ENCODE assay signal across 8 cellular contexts in genomic region chr9:122095010-122095767, GRCh38. TPM values are rescaled to one million over a fixed set of nuclear protein-coding genes. Genes with fewer than 3 reads are reported as not detected.
DNase-seq lines count a peak whose midpoint lies in the region; ATAC-seq, FAIRE-seq and TF ChIP-seq lines count a peak whose summit lies in the region.

No MANE protein-coding gene starts in this region.

- DNase-seq in ELR (ENCODE audit: low read depth): peak; percentile 75
- DNase-seq in K562 (ENCODE audit: extremely low read depth in 1 of 4, low spot score in 3 of 4): peak; percentile 38 to 81 (median 48)
- DNase-seq in kidney glomerular epithelial cell (lab: John Stamatoyannopoulos, UW): peak; percentile 32
- DNase-seq in stimulated activated CD4-positive, alpha-beta T cell treated with anti-CD3 and anti-CD28 coated beads, TNF-alpha, amount 100 ng/mL, for 48 hours (ENCODE audit: low read depth in 3 of 3): peak in 2 of 3 donors; percentile 14 to 33
- DNase-seq in GM12892 (ENCODE audit: insufficient read length): no peak

- intact Hi-C loops in K562 (cut with micrococcal nuclease): no loop called here

- FAIRE-seq in K562 (lab: Jason Lieb, UNC) (peak; percentile 85), GM12892 (lab: Jason Lieb, UNC) (no peak)

- H3K4me2 ChIP-seq in K562 (ENCODE audit: insufficient read depth, low read length): peak overlapping the region; percentile 34

- BruUV-seq in K562 (replicated peaks; lab: Mats Ljungman, UMichigan): no TSS peak

- H3K4me3 ChIP-seq in K562: no peak overlapping the region

- no peaks in the 10 kb centered on the region for H3K9me1 ChIP-seq in K562 (ENCODE audit: control insufficient read depth, insufficient read depth, low read length)

- peaks cover 19% of the 10 kb centered on the region; the same call in 2 of the 3 replicates for H3K79me2 ChIP-seq in K562 (ENCODE audit: control insufficient read depth, insufficient read depth, low read length)

- peaks cover 7 to 14% of the 10 kb centered on the region in 2 experiments; a peak in 4 of 5 replicates for H3K4me1 ChIP-seq in K562 (replicated peaks in 1 of 2; ENCODE audit: control insufficient read depth in 2 of 2, insufficient read depth in 2 of 2, low read length in 2 of 2)

- H3K4me3 Mint-ChIP-seq in T-helper 1 cell treated with Interleukin-12 subunit alpha and Interleukin-12 subunit beta and Interleukin-4 antibody, amounts not matched to agents 30 μg/mL and 1 μg/mL, for 36 hours: peak overlapping the region; percentile 15

- no peaks in the 10 kb centered on the region for H3K9me3 Mint-ChIP-seq in T-helper 1 cell treated with Interleukin-12 subunit alpha and Interleukin-12 subunit beta and Interleukin-4 antibody, amounts not matched to agents 30 μg/mL and 1 μg/mL, for 36 hours

- POLR2A ChIA-PET in K562 (lab: Yijun Ruan, JAX): interaction anchor here (0.7 kb wide), 1 partner anchor 334 kb away, joined by 3 read pairs; no protein-coding TSS in a partner anchor

- TF ChIP-seq RAD21 in K562 (CRISPR knock-in tag; conservative IDR thresholded peaks at IDR 0.05 in 1 of 2, IDR thresholded peaks at IDR 0.05 in 1 of 2): peak; percentile 19 to 47; a peak in 3 of 4 replicates

- TF ChIP-seq EP300 in K562 (IDR thresholded peaks at IDR 0.05; ENCODE audit: low read length): no peak

- no peaks in the 10 kb centered on the region for H3K36me3 Mint-ChIP-seq in T-helper 1 cell treated with Interleukin-12 subunit alpha and Interleukin-12 subunit beta and Interleukin-4 antibody, amounts not matched to agents 30 μg/mL and 1 μg/mL, for 36 hours (ENCODE audit: low read depth)

- no peak overlapping the region for H3K9ac ChIP-seq in K562 (ENCODE audit: insufficient read depth in 1 of 2, low read depth in 2 of 2, low read length in 2 of 2)

- CTCF ChIA-PET in K562 (lab: Yijun Ruan, JAX; ENCODE audit: low intra/inter-chr PET ratio): interaction anchor here (0.6 to 1.3 kb wide), 4 partner anchors 27 to 715 kb away, joined by 3 to 5 read pairs (median 4); no protein-coding TSS in a partner anchor

- ATAC-seq in K562 (peak; percentile 37), HG03175 (IDR thresholded peaks at IDR 0.05; ENCODE audit: unreplicated experiment) (no peak)

- in situ Hi-C loops in K562 (cut with MboI): loop anchor here (5.0 kb wide), 1 partner anchor 717 kb away; no protein-coding TSS in a partner anchor

- 13% methylated on average over 14 of the region's 14 CpGs for WGBS in K562 (ENCODE audit: insufficient coverage, low coverage, missing lambda C conversion rate)

- no peak overlapping the region for H3K27ac Mint-ChIP-seq in T-helper 1 cell treated with Interleukin-12 subunit alpha and Interleukin-12 subunit beta and Interleukin-4 antibody, amounts not matched to agents 30 μg/mL and 1 μg/mL, for 36 hours

- peaks cover 31% of the 10 kb centered on the region for H3K4me1 Mint-ChIP-seq in T-helper 1 cell treated with Interleukin-12 subunit alpha and Interleukin-12 subunit beta and Interleukin-4 antibody, amounts not matched to agents 30 μg/mL and 1 μg/mL, for 36 hours (ENCODE audit: low read depth)

- TF ChIP-seq POLR2A in K562 (conservative IDR thresholded peaks at IDR 0.05): no peak
- no peak for TF ChIP-seq POLR2A in GM12892 (IDR thresholded peaks at IDR 0.05; ENCODE audit: low read depth, low read length)

- H3K27me3 Mint-ChIP-seq in T-helper 1 cell treated with Interleukin-12 subunit alpha and Interleukin-12 subunit beta and Interleukin-4 antibody, amounts not matched to agents 30 μg/mL and 1 μg/mL, for 36 hours (ENCODE audit: low read depth): peaks cover 28% of the 10 kb centered on the region

- no peaks in the 10 kb centered on the region; the same call in 1 of the 2 replicates for H3K9me3 ChIP-seq in K562 (replicated peaks; ENCODE audit: control insufficient read depth, insufficient read depth, low read depth, low read length)

- no peaks in the 10 kb centered on the region for H4K20me1 ChIP-seq in K562 (replicated peaks; ENCODE audit: control insufficient read depth, insufficient read depth, low read length)

- H3K27ac ChIP-seq in K562 (ENCODE audit: extremely low read depth, low read depth, low read length): no peak overlapping the region

- peak; percentile 80 for TF ChIP-seq CTCF in LNCAP (IDR thresholded peaks at IDR 0.05)
- TF ChIP-seq CTCF in K562 (IDR thresholded peaks at IDR 0.05 in 2 of 3, conservative IDR thresholded peaks at IDR 0.05 in 1 of 3; ENCODE audit: insufficient read depth in 2 of 3, low read depth in 1 of 3, low read length in 3 of 3): peak; percentile 68 to 85 (median 71)

- no peaks in the 10 kb centered on the region for H3K36me3 ChIP-seq in K562 (ENCODE audit: control insufficient read depth, insufficient read depth, low read length)

- no peaks in the 10 kb centered on the region for H3K27me3 ChIP-seq in K562 (ENCODE audit: control insufficient read depth in 2 of 2, insufficient read depth in 2 of 2, low read length in 2 of 2)

- peak overlapping the region; percentile 54 for H2AFZ ChIP-seq in K562 (ENCODE audit: low read depth, low read length)

TF ChIP-seq in K562, 482 proteins besides CTCF, POLR2A, EP300 and RAD21 (continues in another document):
- TF ChIP-seq THRAP3 (IDR thresholded peaks at IDR 0.05; ENCODE audit: borderline replicate concordance) (no peak), BRD4 (IDR thresholded peaks at IDR 0.05) (no peak), POLR3A (IDR thresholded peaks at IDR 0.05; ENCODE audit: borderline replicate concordance, extremely low read depth, insufficient read depth, insufficient read length) (no peak), ZNF395 (CRISPR knock-in tag; IDR thresholded peaks at IDR 0.05) (no peak), PHF8 (IDR thresholded peaks at IDR 0.05; ENCODE audit: borderline replicate concordance, low read length) (no peak), MYBL2 (IDR thresholded peaks at IDR 0.05; ENCODE audit: low read depth) (no peak), MYBL2 (CRISPR knock-in tag; IDR thresholded peaks at IDR 0.05; ENCODE audit: borderline replicate concordance) (no peak)
- TF ChIP-seq, protein P1, sequence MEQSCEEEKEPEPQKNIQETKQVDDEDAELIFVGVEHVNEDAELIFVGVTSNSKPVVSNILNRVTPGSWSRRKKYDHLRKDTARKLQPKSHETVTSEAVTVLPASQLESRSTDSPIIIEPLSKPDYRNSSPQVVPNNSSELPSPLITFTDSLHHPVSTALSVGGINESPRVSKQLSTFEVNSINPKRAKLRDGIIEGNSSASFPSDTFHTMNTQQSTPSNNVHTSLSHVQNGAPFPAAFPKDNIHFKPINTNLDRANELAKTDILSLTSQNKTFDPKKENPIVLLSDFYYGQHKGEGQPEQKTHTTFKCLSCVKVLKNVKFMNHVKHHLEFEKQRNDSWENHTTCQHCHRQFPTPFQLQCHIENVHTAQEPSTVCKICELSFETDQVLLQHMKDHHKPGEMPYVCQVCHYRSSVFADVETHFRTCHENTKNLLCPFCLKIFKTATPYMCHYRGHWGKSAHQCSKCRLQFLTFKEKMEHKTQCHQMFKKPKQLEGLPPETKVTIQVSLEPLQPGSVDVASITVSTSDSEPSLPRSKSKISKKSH (CRISPR knock-in tag; IDR thresholded peaks at IDR 0.05): no peak

RNA-seq across cellular contexts. Expression of gene TTLL11, which starts 2.1 kb away (rescaled TPM):
- total RNA-seq in K562 (2011; cell fraction: chromatin; rRNA removed; ENCODE audit: low replicate concordance): 2.7 and 3.5 TPM in 2 replicates
- 1.3 and 1.4 TPM in 2 replicates for total RNA-seq in K562 (2011; cell fraction: nucleolus; rRNA removed)
- total RNA-seq in K562 (2011; cell fraction: nucleoplasm; rRNA removed): 1.1 and 1.9 TPM in 2 replicates
- 3.0 TPM in 2 replicates for total RNA-seq in K562 (2014; rRNA removed)
- 2.6 and 2.9 TPM in 2 replicates for total RNA-seq in K562 (2014; rRNA removed; fragmentation: Illumina TruSeq; extraction: Trizol)
- 2.5 and 3.3 TPM in 2 replicates for total RNA-seq in K562 (2015; rRNA removed; fragmentation: Illumina TruSeq; extraction: Trizol)
- 4.2 and 4.4 TPM in 2 replicates for total RNA-seq in K562 (2021)
- 2.0 and 2.7 TPM in 2 replicates for polyA plus RNA-seq in K562 (2011; rRNA removed)
- polyA plus RNA-seq in K562 (2011; cell fraction: cytosol; rRNA removed): 3.2 and 3.9 TPM in 2 replicates
- polyA plus RNA-seq in K562 (2011; cell fraction: nucleus; rRNA removed): 1.9 and 2.2 TPM in 2 replicates
- 2.8 and 3.9 TPM in 2 replicates for polyA plus RNA-seq in K562 (2012)
- 4.2 and 4.3 TPM in 2 replicates for polyA plus RNA-seq in K562 (2014; fragmentation: Illumina TruSeq; extraction: Trizol)
- polyA plus RNA-seq in K562 (2014; fragmentation: Nextera tagmentation; extraction: Ambion mirVana): 1 to 10 TPM in 1 of 2 experiments, under 1 TPM in 1; 0.83 to 1.5 TPM
- 3.7 and 4.3 TPM in 2 replicates for polyA plus RNA-seq in K562 (2014; rRNA removed)
- polyA minus RNA-seq in K562 (2011; rRNA and poly(A)+ RNA removed): 2.6 and 3.0 TPM in 2 replicates
- polyA minus RNA-seq in K562 (2011; cell fraction: cytosol; rRNA and poly(A)+ RNA removed): 0.38 and 2.2 TPM in 2 replicates
- polyA minus RNA-seq in K562 (2011; cell fraction: nucleus; rRNA and poly(A)+ RNA removed): 1.3 and 1.6 TPM in 2 replicates
- polyA plus RNA-seq in GM12892 (2012; ENCODE audit: missing spikeins): 2.4 TPM
